Comparison of ENCODE assay signal across 1 cellular context in genomic region chr11:70314730-70315129, GRCh38.
TF ChIP-seq lines count a peak whose summit lies in the region.

No MANE protein-coding gene starts in this region.

TF ChIP-seq in SK-N-SH, 30 proteins besides CTCF, POLR2A, EP300 and RAD21 (continued from another document):
- no peak for TF ChIP-seq IRF3 (IDR thresholded peaks at IDR 0.05; ENCODE audit: low read depth, low read length)
- TF ChIP-seq JUND (IDR thresholded peaks at IDR 0.05) = no peak
- no peak for TF ChIP-seq ZBTB33 (IDR thresholded peaks at IDR 0.05; ENCODE audit: borderline replicate concordance, low read depth)
- TF ChIP-seq MEF2A (IDR thresholded peaks at IDR 0.05; ENCODE audit: borderline replicate concordance, low read depth) = no peak
- TF ChIP-seq USF2 (IDR thresholded peaks at IDR 0.05; ENCODE audit: borderline replicate concordance, low read depth, low read length) = no peak
TF ChIP-seq in SK-N-SH: peak in this region for 0.
